In the genomic region with DNA sequence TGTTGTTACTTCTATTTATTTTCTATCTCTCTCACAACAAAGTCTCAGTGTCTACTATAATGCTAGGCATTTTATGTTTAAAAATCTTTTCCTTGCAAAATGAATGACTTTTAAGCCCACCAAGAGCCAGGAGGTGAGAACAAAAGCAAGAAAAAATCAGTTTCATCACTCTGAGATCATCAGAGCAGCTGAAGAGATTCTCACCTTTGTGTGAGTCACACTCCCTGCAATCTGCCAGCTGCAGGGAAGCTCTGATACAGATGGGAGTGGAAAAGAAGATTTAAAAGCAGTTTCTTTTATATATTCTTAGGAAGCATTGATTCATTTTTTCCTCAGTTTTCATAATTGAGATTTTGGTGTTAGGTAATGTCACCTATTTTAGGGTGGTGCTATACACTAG, we compare ENCODE assay signal across 13 cellular contexts.
DNase-seq lines count a peak whose midpoint lies in the region; ATAC-seq and TF ChIP-seq lines count a peak whose summit lies in the region.
"Had no signal": no experiment of that assay in that cellular context is flagged by ENCODE, and none has a peak within 500 bp of the region (broad histone marks: within the 10 kb centered on the region; RNA-seq: fewer than 3 reads in every experiment).

No MANE protein-coding gene starts in this region.

- no peaks in the 10 kb centered on the region for H3K9me3 Mint-ChIP-seq in Caco-2 (ENCODE audit: unreplicated experiment)
- no peaks in the 10 kb centered on the region for H3K9me3 Mint-ChIP-seq in GM23338

- peaks cover 6% of the 10 kb centered on the region for H3K36me3 Mint-ChIP-seq in Caco-2 (ENCODE audit: insufficient read depth, unreplicated experiment)
- H3K36me3 Mint-ChIP-seq in GM23338 (ENCODE audit: low read depth), result no peaks in the 10 kb centered on the region

- CTCF ChIA-PET in Caco-2 (lab: Charles Lee), result no interaction called here

- H3K27me3 ChIP-seq in Caco-2 (replicated peaks; ENCODE audit: control insufficient read depth, insufficient read depth, low read length) (no peaks in the 10 kb centered on the region), GM23338 (ENCODE audit: insufficient read depth) (no peaks in the 10 kb centered on the region)

- no peaks in the 10 kb centered on the region for H3K4me1 ChIP-seq in Caco-2
- no peaks in the 10 kb centered on the region for H3K4me1 ChIP-seq in GM23338 (ENCODE audit: insufficient read depth)

- DNase-seq in Caco-2 (no peak), GM23338 (ENCODE audit: low spot score) (no peak), SHP77 treated with DMSO at 0.1 percent for 48 hours (lab: John Stamatoyannopoulos, UW) (peak; percentile 6), inferior parietal cortex (ENCODE audit: extremely low spot score) (peak; percentile 13), AG08395 (ENCODE audit: low spot score) (no peak), GF-D8 (lab: John Stamatoyannopoulos, UW) (no peak), GM19238 (ENCODE audit: insufficient read length, low spot score) (no peak)
- DNase-seq in activated CD4-positive, CD25-positive, alpha-beta regulatory T cell (lab: John Stamatoyannopoulos, UW), result no peak
- DNase-seq: amygdala, foreskin melanocyte, kidney, NCI-H2171 treated with DMSO at 0.1 percent for 48 hours had no signal

- H3K9me3 ChIP-seq in Caco-2, result no peaks in the 10 kb centered on the region

- H3K27me3 Mint-ChIP-seq in Caco-2 (ENCODE audit: insufficient read depth, unreplicated experiment) (peaks cover 2% of the 10 kb centered on the region), GM23338 (ENCODE audit: insufficient read depth, low read depth, poor library complexity) (no peaks in the 10 kb centered on the region)

- H3K9me2 ChIP-seq in GM23338 (ENCODE audit: insufficient read depth), result no peaks in the 10 kb centered on the region

- H3K4me3 ChIP-seq in Caco-2 (ENCODE audit: low read depth, low read length), result no peak overlapping the region
- no peak overlapping the region for H3K4me3 ChIP-seq in GM23338

- peak overlapping the region; percentile 34; the same call in 1 of the 2 replicates for H2AFZ ChIP-seq in GM23338

- H3K27ac ChIP-seq in GM23338 (ENCODE audit: low read depth), result no peak overlapping the region
- H3K27ac ChIP-seq: C4-2B had no signal

- POLR2A ChIA-PET in Caco-2 (lab: Charles Lee), result no interaction called here

- no peak for TF ChIP-seq CTCF in Caco-2 (IDR thresholded peaks at IDR 0.05; ENCODE audit: insufficient read depth in 1 of 2, low read depth in 1 of 2, low read length in 1 of 2, severe bottlenecking in 1 of 2, unreplicated experiment in 1 of 2)
- TF ChIP-seq CTCF in GM23338 (conservative IDR thresholded peaks at IDR 0.05; ENCODE audit: low read depth in 2 of 2), result no peak

- no peak for ATAC-seq in GM23338

- H3K4me3 Mint-ChIP-seq in Caco-2 (ENCODE audit: unreplicated experiment) (no peak overlapping the region), GM23338 (no peak overlapping the region)

- H3K4me1 Mint-ChIP-seq in Caco-2 (ENCODE audit: low read depth, unreplicated experiment), result no peaks in the 10 kb centered on the region
- no peaks in the 10 kb centered on the region for H3K4me1 Mint-ChIP-seq in GM23338

- no peaks in the 10 kb centered on the region for H3K79me2 ChIP-seq in GM23338 (replicated peaks; ENCODE audit: insufficient read depth)

- no peaks in the 10 kb centered on the region for H3F3A ChIP-seq in GM23338 (replicated peaks; ENCODE audit: low read depth)

- BruUV-seq in Caco-2 (replicated peaks; lab: Mats Ljungman, UMichigan), result no TSS peak

- H4K20me1 ChIP-seq in GM23338 (replicated peaks; ENCODE audit: insufficient read depth), result no peaks in the 10 kb centered on the region

- H3K27ac Mint-ChIP-seq in Caco-2 (ENCODE audit: unreplicated experiment), result peak overlapping the region; percentile 26
- peak overlapping the region; percentile 16 for H3K27ac Mint-ChIP-seq in GM23338

- no peaks in the 10 kb centered on the region for H3K36me3 ChIP-seq in Caco-2 (ENCODE audit: control insufficient read depth, insufficient read depth, low read length)
- no peaks in the 10 kb centered on the region for H3K36me3 ChIP-seq in GM23338 (ENCODE audit: insufficient read depth)

- H3K4me2 ChIP-seq in GM23338, result no peak overlapping the region

- intact Hi-C loops in Caco-2 (cut with micrococcal nuclease; ENCODE audit: unreplicated experiment), result no loop called here

TF ChIP-seq in GM23338, 12 proteins besides CTCF, POLR2A, EP300 and RAD21 (continues in another document):
- no peak for TF ChIP-seq ZNF331 (CRISPR knock-in tag; IDR thresholded peaks at IDR 0.05; ENCODE audit: low read depth)
- TF ChIP-seq, protein P1, sequence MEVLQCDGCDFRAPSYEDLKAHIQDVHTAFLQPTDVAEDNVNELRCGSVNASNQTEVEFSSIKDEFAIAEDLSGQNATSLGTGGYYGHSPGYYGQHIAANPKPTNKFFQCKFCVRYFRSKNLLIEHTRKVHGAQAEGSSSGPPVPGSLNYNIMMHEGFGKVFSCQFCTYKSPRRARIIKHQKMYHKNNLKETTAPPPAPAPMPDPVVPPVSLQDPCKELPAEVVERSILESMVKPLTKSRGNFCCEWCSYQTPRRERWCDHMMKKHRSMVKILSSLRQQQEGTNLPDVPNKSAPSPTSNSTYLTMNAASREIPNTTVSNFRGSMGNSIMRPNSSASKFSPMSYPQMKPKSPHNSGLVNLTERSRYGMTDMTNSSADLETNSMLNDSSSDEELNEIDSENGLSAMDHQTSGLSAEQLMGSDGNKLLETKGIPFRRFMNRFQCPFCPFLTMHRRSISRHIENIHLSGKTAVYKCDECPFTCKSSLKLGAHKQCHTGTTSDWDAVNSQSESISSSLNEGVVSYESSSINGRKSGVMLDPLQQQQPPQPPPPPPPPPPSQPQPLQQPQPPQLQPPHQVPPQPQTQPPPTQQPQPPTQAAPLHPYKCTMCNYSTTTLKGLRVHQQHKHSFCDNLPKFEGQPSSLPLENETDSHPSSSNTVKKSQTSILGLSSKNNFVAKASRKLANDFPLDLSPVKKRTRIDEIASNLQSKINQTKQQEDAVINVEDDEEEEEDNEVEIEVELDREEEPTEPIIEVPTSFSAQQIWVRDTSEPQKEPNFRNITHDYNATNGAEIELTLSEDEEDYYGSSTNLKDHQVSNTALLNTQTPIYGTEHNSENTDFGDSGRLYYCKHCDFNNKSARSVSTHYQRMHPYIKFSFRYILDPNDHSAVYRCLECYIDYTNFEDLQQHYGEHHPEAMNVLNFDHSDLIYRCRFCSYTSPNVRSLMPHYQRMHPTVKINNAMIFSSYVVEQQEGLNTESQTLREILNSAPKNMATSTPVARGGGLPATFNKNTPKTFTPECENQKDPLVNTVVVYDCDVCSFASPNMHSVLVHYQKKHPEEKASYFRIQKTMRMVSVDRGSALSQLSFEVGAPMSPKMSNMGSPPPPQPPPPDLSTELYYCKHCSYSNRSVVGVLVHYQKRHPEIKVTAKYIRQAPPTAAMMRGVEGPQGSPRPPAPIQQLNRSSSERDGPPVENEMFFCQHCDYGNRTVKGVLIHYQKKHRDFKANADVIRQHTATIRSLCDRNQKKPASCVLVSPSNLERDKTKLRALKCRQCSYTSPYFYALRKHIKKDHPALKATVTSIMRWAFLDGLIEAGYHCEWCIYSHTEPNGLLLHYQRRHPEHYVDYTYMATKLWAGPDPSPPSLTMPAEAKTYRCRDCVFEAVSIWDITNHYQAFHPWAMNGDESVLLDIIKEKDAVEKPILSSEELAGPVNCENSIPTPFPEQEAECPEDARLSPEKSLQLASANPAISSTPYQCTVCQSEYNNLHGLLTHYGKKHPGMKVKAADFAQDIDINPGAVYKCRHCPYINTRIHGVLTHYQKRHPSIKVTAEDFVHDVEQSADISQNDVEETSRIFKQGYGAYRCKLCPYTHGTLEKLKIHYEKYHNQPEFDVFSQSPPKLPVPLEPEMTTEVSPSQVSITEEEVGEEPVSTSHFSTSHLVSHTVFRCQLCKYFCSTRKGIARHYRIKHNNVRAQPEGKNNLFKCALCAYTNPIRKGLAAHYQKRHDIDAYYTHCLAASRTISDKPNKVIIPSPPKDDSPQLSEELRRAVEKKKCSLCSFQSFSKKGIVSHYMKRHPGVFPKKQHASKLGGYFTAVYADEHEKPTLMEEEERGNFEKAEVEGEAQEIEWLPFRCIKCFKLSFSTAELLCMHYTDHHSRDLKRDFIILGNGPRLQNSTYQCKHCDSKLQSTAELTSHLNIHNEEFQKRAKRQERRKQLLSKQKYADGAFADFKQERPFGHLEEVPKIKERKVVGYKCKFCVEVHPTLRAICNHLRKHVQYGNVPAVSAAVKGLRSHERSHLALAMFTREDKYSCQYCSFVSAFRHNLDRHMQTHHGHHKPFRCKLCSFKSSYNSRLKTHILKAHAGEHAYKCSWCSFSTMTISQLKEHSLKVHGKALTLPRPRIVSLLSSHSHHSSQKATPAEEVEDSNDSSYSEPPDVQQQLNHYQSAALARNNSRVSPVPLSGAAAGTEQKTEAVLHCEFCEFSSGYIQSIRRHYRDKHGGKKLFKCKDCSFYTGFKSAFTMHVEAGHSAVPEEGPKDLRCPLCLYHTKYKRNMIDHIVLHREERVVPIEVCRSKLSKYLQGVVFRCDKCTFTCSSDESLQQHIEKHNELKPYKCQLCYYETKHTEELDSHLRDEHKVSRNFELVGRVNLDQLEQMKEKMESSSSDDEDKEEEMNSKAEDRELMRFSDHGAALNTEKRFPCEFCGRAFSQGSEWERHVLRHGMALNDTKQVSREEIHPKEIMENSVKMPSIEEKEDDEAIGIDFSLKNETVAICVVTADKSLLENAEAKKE (CRISPR knock-in tag; IDR thresholded peaks at IDR 0.05), result no peak
- no peak for TF ChIP-seq CREB1 (CRISPR knock-in tag; IDR thresholded peaks at IDR 0.05; ENCODE audit: low read depth)

Comparison
In these comparisons a context has a peak if more than half of its experiments do, and no peak if none do; other contexts are left out.
1. DNase-seq: peak in SHP77 treated with DMSO at 0.1 percent for 48 hours (single experiment) and inferior parietal cortex (single experiment); none in Caco-2 (0 of 2), GM23338 (single experiment), AG08395 (single experiment), GF-D8 (single experiment), activated CD4-positive, CD25-positive, alpha-beta regulatory T cell (0 of 4) and GM19238 (single experiment).